8 cellular contexts compared by ENCODE assay signal in genomic region chr5:132747693-132748440, GRCh38. TPM values are rescaled to one million over a fixed set of nuclear protein-coding genes. Genes with fewer than 3 reads are reported as not detected.
DNase-seq lines count a peak whose midpoint lies in the region; ATAC-seq and TF ChIP-seq lines count a peak whose summit lies in the region.

No MANE protein-coding gene starts in this region.

- H3K9me3 ChIP-seq in heart right ventricle = no peaks in the 10 kb centered on the region

- peak overlapping the region; percentile 50 for H3K27ac Mint-ChIP-seq in activated CD8-positive, alpha-beta memory T cell treated with anti-CD3 and anti-CD28 coated beads, Interleukin-2, amount 10 ng/mL, durations not matched to agents 7 days and 5 days

- H3K4me1 Mint-ChIP-seq in activated CD8-positive, alpha-beta memory T cell treated with anti-CD3 and anti-CD28 coated beads, Interleukin-2, amount 10 ng/mL, durations not matched to agents 7 days and 5 days = peaks cover 49% of the 10 kb centered on the region

- H3K4me3 Mint-ChIP-seq in activated CD8-positive, alpha-beta memory T cell treated with anti-CD3 and anti-CD28 coated beads, Interleukin-2, amount 10 ng/mL, durations not matched to agents 7 days and 5 days = peak overlapping the region; percentile 18

- peak overlapping the region in 1 of 10 donors; percentile 33 for H3K27ac ChIP-seq in heart right ventricle

- peaks cover 12% of the 10 kb centered on the region for H3K36me3 Mint-ChIP-seq in activated CD8-positive, alpha-beta memory T cell treated with anti-CD3 and anti-CD28 coated beads, Interleukin-2, amount 10 ng/mL, durations not matched to agents 7 days and 5 days

- DNase-seq in GM20000 (ENCODE audit: low spot score) (peak; percentile 49), heart right ventricle (no peak), SW480 (ENCODE audit: low spot score) (no peak), NCI-H1930 (lab: John Stamatoyannopoulos, UW) (no peak), iPS-NIHi11 (ENCODE audit: low spot score) (no peak)
- peak; percentile 69 for DNase-seq in activated CD8-positive, alpha-beta memory T cell treated with anti-CD3 and anti-CD28 coated beads, Interleukin-2, amount 10 ng/mL, durations not matched to agents 7 days and 5 days
- DNase-seq in stimulated activated CD4-positive, alpha-beta T cell treated with anti-CD3 and anti-CD28 coated beads, Interleukin-2, amount 100 ng/mL, for 24 hours = peak; percentile 37 to 56

- CTCF ChIA-PET in activated CD8-positive, alpha-beta memory T cell treated with anti-CD3 and anti-CD28 coated beads, Interleukin-2, amount 10 ng/mL, durations not matched to agents 7 days and 5 days (lab: Charles Lee) = interaction anchor here (0.6 to 2.8 kb wide), 30 partner anchors 9 to 378 kb away, joined by 3 to 31 read pairs (median 4); partner anchors contain the start of genes IRF1, KIF3A, RAD50 and SLC22A5

- H3K9me3 Mint-ChIP-seq in activated CD8-positive, alpha-beta memory T cell treated with anti-CD3 and anti-CD28 coated beads, Interleukin-2, amount 10 ng/mL, durations not matched to agents 7 days and 5 days (ENCODE audit: low read depth) = no peaks in the 10 kb centered on the region

- H3K4me1 ChIP-seq in heart right ventricle = peaks cover 4 to 14% (median 9%) of the 10 kb centered on the region in 9 donors

- ATAC-seq in activated CD8-positive, alpha-beta memory T cell treated with anti-CD3 and anti-CD28 coated beads, Interleukin-2, amount 10 ng/mL, durations not matched to agents 7 days and 5 days = peak; percentile 21
- peak in 6 of 8 donors; percentile 7 to 33 (median 18) for ATAC-seq in heart right ventricle
- ATAC-seq in GM21390 (IDR thresholded peaks at IDR 0.05; ENCODE audit: unreplicated experiment) = no peak

- no peak for TF ChIP-seq CTCF in GM20000 (IDR thresholded peaks at IDR 0.05; ENCODE audit: extremely low read depth, missing control alignments)
- no peak for TF ChIP-seq CTCF in heart right ventricle (IDR thresholded peaks at IDR 0.05)

- H3K27me3 ChIP-seq in heart right ventricle = peaks cover 0 to 56% (median 33%) of the 10 kb centered on the region in 7 donors

- H3K4me3 ChIP-seq in heart right ventricle = peak overlapping the region in 9 of 10 donors; percentile 23 to 58 (median 53)

- 36 to 37% methylated on average over 65 to 69 of the region's 69 CpGs for WGBS in heart right ventricle, 2 donors

- H3K27me3 Mint-ChIP-seq in activated CD8-positive, alpha-beta memory T cell treated with anti-CD3 and anti-CD28 coated beads, Interleukin-2, amount 10 ng/mL, durations not matched to agents 7 days and 5 days = peaks cover 10% of the 10 kb centered on the region

- H3K36me3 ChIP-seq in heart right ventricle = peaks cover 0 to 21% (median 0%) of the 10 kb centered on the region in 9 donors

- intact Hi-C loops in heart right ventricle (cut with DNase I) = loop anchor here in 3 of 10 donors (2.0 to 5.0 kb wide), 3 partner anchors 27 to 74 kb away; no protein-coding TSS in a partner anchor

RNA-seq across cellular contexts. Expression of gene CCNI2, which starts 0.6 kb away (rescaled TPM):
- 10 to 100 TPM; 16.7 to 52.5 TPM for total RNA-seq in activated CD8-positive, alpha-beta memory T cell treated with anti-CD3 and anti-CD28 coated beads, Interleukin-2, amount 10 ng/mL, durations not matched to agents 7 days and 5 days
- total RNA-seq in heart right ventricle = under 1 TPM in 4 of 10 donors, not detected in 6; 0.09 to 0.75 (median 0.22) TPM
- polyA plus RNA-seq in heart right ventricle = under 1 TPM in 1 of 2 donors, not detected in 1; 0.01 TPM

RNA-seq across cellular contexts. Expression of gene KIF3A, which starts 10.5 kb away (rescaled TPM):
- 10 to 100 TPM; 18.2 to 38.8 TPM for total RNA-seq in activated CD8-positive, alpha-beta memory T cell treated with anti-CD3 and anti-CD28 coated beads, Interleukin-2, amount 10 ng/mL, durations not matched to agents 7 days and 5 days
- total RNA-seq in heart right ventricle = 10 to 100 TPM; 10.1 to 18.6 (median 13.1) TPM
- polyA plus RNA-seq in heart right ventricle = 10 to 100 TPM in 1 of 2 donors, 1 to 10 TPM in 1; 2.2 to 10.0 TPM

RNA-seq across cellular contexts. Expression of gene SEPTIN8, which starts 29.2 kb away (rescaled TPM):
- total RNA-seq in activated CD8-positive, alpha-beta memory T cell treated with anti-CD3 and anti-CD28 coated beads, Interleukin-2, amount 10 ng/mL, durations not matched to agents 7 days and 5 days = 10 to 100 TPM; 43.7 to 57.3 TPM
- 10 to 100 TPM; 23.5 to 41.8 (median 31.2) TPM for total RNA-seq in heart right ventricle
- polyA plus RNA-seq in heart right ventricle = 10 to 100 TPM; 11.3 to 26.6 TPM

Comparison
In these comparisons a context has a peak if more than half of its experiments do, and no peak if none do; other contexts are left out.
1. DNase-seq: peak in GM20000 (single experiment), activated CD8-positive, alpha-beta memory T cell treated with anti-CD3 and anti-CD28 coated beads, Interleukin-2, amount 10 ng/mL, durations not matched to agents 7 days and 5 days (single experiment) and stimulated activated CD4-positive, alpha-beta T cell treated with anti-CD3 and anti-CD28 coated beads, Interleukin-2, amount 100 ng/mL, for 24 hours (2 of 2); none in heart right ventricle (0 of 2), SW480 (single experiment), NCI-H1930 (0 of 2) and iPS-NIHi11 (single experiment).
2. RNA of gene CCNI2, which starts 0.6 kb away (total RNA-seq): 16.7 to 52.5 TPM in activated CD8-positive, alpha-beta memory T cell treated with anti-CD3 and anti-CD28 coated beads, Interleukin-2, amount 10 ng/mL, durations not matched to agents 7 days and 5 days; 0.09 to 0.75 TPM in heart right ventricle; every median in the first group is over 10 times any median in the second.